8 cellular contexts compared by ENCODE assay signal in genomic region chr16:57590654-57591085, GRCh38. TPM values are rescaled to one million over a fixed set of nuclear protein-coding genes. Genes with fewer than 3 reads are reported as not detected.
DNase-seq lines count a peak whose midpoint lies in the region; ATAC-seq lines count a peak whose summit lies in the region.

No MANE protein-coding gene starts in this region.

- no peak overlapping the region for H3K4me3 ChIP-seq in CD8-positive, alpha-beta memory T cell (ENCODE audit: low read length)
- peak overlapping the region in 1 of 2 experiments; percentile 23 for H3K4me3 ChIP-seq in mesenchymal stem cell (ENCODE audit: insufficient read depth in 1 of 2, low read depth in 1 of 2, low read length in 2 of 2)

- peak overlapping the region; percentile 52 to 95 (median 85) for H3K27ac Mint-ChIP-seq in CD8-positive, alpha-beta memory T cell
- peak overlapping the region; percentile 84 for H3K27ac Mint-ChIP-seq in activated naive CD8-positive, alpha-beta T cell treated with anti-CD3 and anti-CD28 coated beads, Interleukin-2, amount 50 U/mL, for 24 hours

- H2AK5ac ChIP-seq in mesenchymal stem cell (ENCODE audit: low read length, severe bottlenecking) = no peak overlapping the region

- peak overlapping the region; percentile 39 for H3K9ac ChIP-seq in mesenchymal stem cell (ENCODE audit: low read length)

- WGBS in mesenchymal stem cell = 6% methylated on average over 6 of the region's 8 CpGs

- H3K27ac ChIP-seq in CD8-positive, alpha-beta memory T cell (ENCODE audit: low read depth, low read length) = no peak overlapping the region
- H3K27ac ChIP-seq in mesenchymal stem cell (ENCODE audit: low read length, poor library complexity, severe bottlenecking) = no peak overlapping the region

- H3K4me1 ChIP-seq in CD8-positive, alpha-beta memory T cell (ENCODE audit: insufficient read depth, low read length) = peaks cover 37% of the 10 kb centered on the region
- peaks cover 7% of the 10 kb centered on the region for H3K4me1 ChIP-seq in mesenchymal stem cell (ENCODE audit: control insufficient read depth, insufficient read depth, low read depth, low read length)

- H4K91ac ChIP-seq in mesenchymal stem cell (ENCODE audit: low read length) = peak overlapping the region; percentile 14

- H3K9me3 ChIP-seq in CD8-positive, alpha-beta memory T cell (ENCODE audit: low read length) = no peaks in the 10 kb centered on the region
- peaks cover 2% of the 10 kb centered on the region for H3K9me3 ChIP-seq in mesenchymal stem cell (ENCODE audit: control insufficient read depth, low read length)

- no peaks in the 10 kb centered on the region for H3K27me3 Mint-ChIP-seq in CD8-positive, alpha-beta memory T cell
- H3K27me3 Mint-ChIP-seq in activated naive CD8-positive, alpha-beta T cell treated with anti-CD3 and anti-CD28 coated beads, Interleukin-2, amount 50 U/mL, for 24 hours = no peaks in the 10 kb centered on the region

- peaks cover 2 to 15% (median 2%) of the 10 kb centered on the region in 3 donors for H3K36me3 Mint-ChIP-seq in CD8-positive, alpha-beta memory T cell
- peaks cover 5% of the 10 kb centered on the region for H3K36me3 Mint-ChIP-seq in activated naive CD8-positive, alpha-beta T cell treated with anti-CD3 and anti-CD28 coated beads, Interleukin-2, amount 50 U/mL, for 24 hours (ENCODE audit: low read depth)

- H3K4me1 Mint-ChIP-seq in CD8-positive, alpha-beta memory T cell = peaks cover 60 to 72% (median 67%) of the 10 kb centered on the region in 3 donors
- peaks cover 70% of the 10 kb centered on the region for H3K4me1 Mint-ChIP-seq in activated naive CD8-positive, alpha-beta T cell treated with anti-CD3 and anti-CD28 coated beads, Interleukin-2, amount 50 U/mL, for 24 hours

- H3K4me3 Mint-ChIP-seq in CD8-positive, alpha-beta memory T cell = peak overlapping the region in 4 of 7 donors; percentile 41 to 78 (median 52)
- H3K4me3 Mint-ChIP-seq in activated naive CD8-positive, alpha-beta T cell treated with anti-CD3 and anti-CD28 coated beads, Interleukin-2, amount 50 U/mL, for 24 hours = peak overlapping the region; percentile 75

- no peak overlapping the region for H3K4me2 ChIP-seq in mesenchymal stem cell (ENCODE audit: low read length, poor library complexity, severe bottlenecking)

- H3K4ac ChIP-seq in mesenchymal stem cell (ENCODE audit: low read depth in 1 of 2, low read length in 2 of 2) = no peak overlapping the region

- H3K18ac ChIP-seq in mesenchymal stem cell (ENCODE audit: low read depth in 1 of 2, low read length in 2 of 2) = peak overlapping the region in 1 of 2 experiments; percentile 76

- no peaks in the 10 kb centered on the region for H3K36me3 ChIP-seq in CD8-positive, alpha-beta memory T cell (ENCODE audit: insufficient read depth, low read length)
- H3K36me3 ChIP-seq in mesenchymal stem cell (ENCODE audit: control insufficient read depth in 1 of 2, insufficient read depth in 2 of 2, low read depth in 1 of 2, low read length in 2 of 2) = no peaks in the 10 kb centered on the region

- POLR2A ChIA-PET in CD8-positive, alpha-beta memory T cell (lab: Charles Lee) = interaction anchor here (0.6 to 1.8 kb wide), 5 partner anchors 9 to 57 kb away, joined by 3 to 6 read pairs (median 3); no protein-coding TSS in a partner anchor

- H2AFZ ChIP-seq in mesenchymal stem cell (ENCODE audit: low read depth, low read length) = no peak overlapping the region

- H2BK15ac ChIP-seq in mesenchymal stem cell (ENCODE audit: low read depth, poor library complexity, severe bottlenecking) = no peak overlapping the region

- no peak overlapping the region for H2BK5ac ChIP-seq in mesenchymal stem cell (ENCODE audit: low read depth, low read length, poor library complexity, severe bottlenecking)

- peak; percentile 16 for ATAC-seq in HG03439 (IDR thresholded peaks at IDR 0.05; ENCODE audit: unreplicated experiment)
- ATAC-seq in activated naive CD8-positive, alpha-beta T cell treated with anti-CD3 and anti-CD28 coated beads, Interleukin-2, amount 50 U/mL, for 24 hours = peak; percentile 6
- no peak for ATAC-seq in GM18868 (IDR thresholded peaks at IDR 0.05; ENCODE audit: unreplicated experiment)
- ATAC-seq in HG03159 (IDR thresholded peaks at IDR 0.05; ENCODE audit: unreplicated experiment) = no peak

- H3K9me3 Mint-ChIP-seq in CD8-positive, alpha-beta memory T cell = peaks cover 3 to 8% (median 4%) of the 10 kb centered on the region in 5 donors
- peaks cover 7% of the 10 kb centered on the region for H3K9me3 Mint-ChIP-seq in activated naive CD8-positive, alpha-beta T cell treated with anti-CD3 and anti-CD28 coated beads, Interleukin-2, amount 50 U/mL, for 24 hours

- no peak overlapping the region for H3K14ac ChIP-seq in mesenchymal stem cell (ENCODE audit: low read length in 2 of 2)

- no peak overlapping the region for H3K23ac ChIP-seq in mesenchymal stem cell (ENCODE audit: low read length in 2 of 2)

- H2BK120ac ChIP-seq in mesenchymal stem cell (ENCODE audit: low read depth, low read length) = no peak overlapping the region

- peak overlapping the region in 1 of 2 experiments; percentile 45 for H2BK12ac ChIP-seq in mesenchymal stem cell (ENCODE audit: low read length in 2 of 2)

- H3K27me3 ChIP-seq in CD8-positive, alpha-beta memory T cell (ENCODE audit: insufficient read depth, low read length, poor library complexity, severe bottlenecking) = no peaks in the 10 kb centered on the region
- no peaks in the 10 kb centered on the region for H3K27me3 ChIP-seq in mesenchymal stem cell (ENCODE audit: control insufficient read depth in 1 of 2, insufficient read depth in 1 of 2, low read length in 2 of 2)

- no peak for DNase-seq in CD8-positive, alpha-beta memory T cell
- no peak for DNase-seq in activated naive CD8-positive, alpha-beta T cell treated with anti-CD3 and anti-CD28 coated beads, Interleukin-2, amount 50 U/mL, for 24 hours
- DNase-seq in mesenchymal stem cell = peak; percentile 91
- no peak for DNase-seq in AML-193 (lab: John Stamatoyannopoulos, UW)
- DNase-seq in NCI-H2081 (lab: John Stamatoyannopoulos, UW) = no peak

- H3K79me1 ChIP-seq in mesenchymal stem cell (replicated peaks; ENCODE audit: low read length, poor library complexity, severe bottlenecking) = no peaks in the 10 kb centered on the region

- H4K8ac ChIP-seq in mesenchymal stem cell (ENCODE audit: low read length) = no peak overlapping the region

- CTCF ChIA-PET in CD8-positive, alpha-beta memory T cell (lab: Charles Lee) = interaction anchor here (0.8 to 7.5 kb wide), 16 partner anchors 10 to 64 kb away, joined by 3 to 99 read pairs (median 4); partner anchors contain the start of genes ADGRG5 and CCDC102A

RNA-seq across cellular contexts. Expression of gene ADGRG1, which starts 37.8 kb away (rescaled TPM):
- total RNA-seq in CD8-positive, alpha-beta memory T cell = 10 to 100 TPM; 25.8 to 29.8 TPM
- 51.9 TPM for polyA plus RNA-seq in CD8-positive, alpha-beta memory T cell
- 4.0 TPM for polyA plus RNA-seq in mesenchymal stem cell (2013, experiment 1 of 2)
- 4.4 TPM for polyA plus RNA-seq in mesenchymal stem cell (2013, experiment 2 of 2)

RNA-seq across cellular contexts. Expression of gene ADGRG5, which starts 48.2 kb away (rescaled TPM):
- 10 to 100 TPM; 46.1 to 48.5 TPM for total RNA-seq in CD8-positive, alpha-beta memory T cell
- 23.5 TPM for polyA plus RNA-seq in CD8-positive, alpha-beta memory T cell
- not detected for polyA plus RNA-seq in mesenchymal stem cell (2013, experiment 1 of 2)
- not detected for polyA plus RNA-seq in mesenchymal stem cell (2013, experiment 2 of 2)

RNA-seq across cellular contexts. Expression of gene CCDC102A, which starts 54.3 kb away (rescaled TPM):
- 10 to 100 TPM; 27.0 to 28.1 TPM for total RNA-seq in CD8-positive, alpha-beta memory T cell
- 22.6 TPM for polyA plus RNA-seq in CD8-positive, alpha-beta memory T cell
- 4.5 TPM for polyA plus RNA-seq in mesenchymal stem cell (2013, experiment 1 of 2)
- polyA plus RNA-seq in mesenchymal stem cell (2013, experiment 2 of 2) = 4.8 TPM

Comparison
In these comparisons a context has a peak if more than half of its experiments do, and no peak if none do; other contexts are left out.
1. ATAC-seq: peak in HG03439 (single experiment) and activated naive CD8-positive, alpha-beta T cell treated with anti-CD3 and anti-CD28 coated beads, Interleukin-2, amount 50 U/mL, for 24 hours (single experiment); none in GM18868 (single experiment) and HG03159 (single experiment).